In genomic region chr2:32770360-32770759, GRCh38 we compare ENCODE assay signal across 26 cellular contexts.
"Had no signal": no experiment of that assay in that cellular context is flagged by ENCODE, and none has a peak within 500 bp of the region (broad histone marks: within the 10 kb centered on the region; RNA-seq: fewer than 3 reads in every experiment).

No MANE protein-coding gene starts in this region.

- H3K27me3 Mint-ChIP-seq: naive thymus-derived CD8-positive, alpha-beta T cell; stimulated activated naive B cell treated with anti-CD40 and anti-IgM and Interleukin-4, amounts not matched to agents 10 μg/mL and 1 μg/mL and 100 μg/mL, for 72 hours had no signal

- ATAC-seq: lower lobe of right lung; naive thymus-derived CD8-positive, alpha-beta T cell; pancreas; right lobe of liver; stimulated activated naive B cell treated with anti-CD40 and anti-IgM and Interleukin-4, amounts not matched to agents 10 μg/mL and 1 μg/mL and 100 μg/mL, for 72 hours; stimulated activated naive CD8-positive, alpha-beta T cell treated with anti-CD3 and anti-CD28 coated beads, Interleukin-15, Interleukin-2, amounts not matched to agents 100 U/mL and 50 U/mL, for 24 hours had no signal

- H3K9me3 Mint-ChIP-seq: immature natural killer cell; naive thymus-derived CD8-positive, alpha-beta T cell; nephron; neural crest cell; stimulated activated naive B cell treated with anti-CD40 and anti-IgM and Interleukin-4, amounts not matched to agents 10 μg/mL and 1 μg/mL and 100 μg/mL, for 72 hours had no signal

- H3K9me3 ChIP-seq: lower lobe of right lung, pancreas, prostate gland, right lobe of liver, stomach, testis, thyroid gland, transverse colon, upper lobe of left lung, vagina had no signal

- DNase-seq: hypothalamus; immature natural killer cell; kidney; lower lobe of right lung; mammary epithelial cell; mesenchymal stem cell; naive thymus-derived CD8-positive, alpha-beta T cell; nucleus accumbens; pancreas; posterior cingulate gyrus; retina; right lobe of liver; stimulated activated CD4-positive, alpha-beta T cell treated with anti-CD3 and anti-CD28 coated beads, Interleukin-1b, Interleukin-23, amount 100 ng/mL, for 48 hours; stimulated activated CD4-positive, alpha-beta T cell treated with anti-CD3 and anti-CD28 coated beads, Interleukin-2, amount 100 ng/mL, for 48 hours; stimulated activated naive B cell treated with anti-CD40 and anti-IgM and Interleukin-4, amounts not matched to agents 10 μg/mL and 1 μg/mL and 100 μg/mL, for 72 hours; stimulated activated naive CD8-positive, alpha-beta T cell treated with anti-CD3 and anti-CD28 coated beads, Interleukin-15, Interleukin-2, amounts not matched to agents 100 U/mL and 50 U/mL, for 24 hours; stomach; testis; thyroid gland; transverse colon; upper lobe of left lung had no signal

- H3K27me3 ChIP-seq: pancreas, right lobe of liver, stomach, testis, thyroid gland, transverse colon, upper lobe of left lung, vagina had no signal

- H3K4me3 ChIP-seq: lower lobe of right lung, pancreas, prostate gland, right lobe of liver, smooth muscle cell, stomach, testis, thyroid gland, transverse colon, upper lobe of left lung, vagina had no signal

- H3K36me3 ChIP-seq: lower lobe of right lung, pancreas, prostate gland, right lobe of liver, thyroid gland, vagina had no signal

- H3K4me1 ChIP-seq: lower lobe of right lung, pancreas, prostate gland, right lobe of liver, testis, thyroid gland, transverse colon, upper lobe of left lung, vagina had no signal

- H3K27ac ChIP-seq: lower lobe of right lung, pancreas, prostate gland, right lobe of liver, stomach, testis, thyroid gland, transverse colon, upper lobe of left lung, vagina had no signal

- H3K27ac Mint-ChIP-seq: naive thymus-derived CD8-positive, alpha-beta T cell; nephron; stimulated activated naive B cell treated with anti-CD40 and anti-IgM and Interleukin-4, amounts not matched to agents 10 μg/mL and 1 μg/mL and 100 μg/mL, for 72 hours had no signal

- H3K4me3 Mint-ChIP-seq: immature natural killer cell; naive thymus-derived CD8-positive, alpha-beta T cell; nephron; neural crest cell; stimulated activated naive B cell treated with anti-CD40 and anti-IgM and Interleukin-4, amounts not matched to agents 10 μg/mL and 1 μg/mL and 100 μg/mL, for 72 hours had no signal

- H3K4me1 Mint-ChIP-seq: neural crest cell; stimulated activated naive B cell treated with anti-CD40 and anti-IgM and Interleukin-4, amounts not matched to agents 10 μg/mL and 1 μg/mL and 100 μg/mL, for 72 hours had no signal
